ENCODE assay signal across 16 cellular contexts in genomic region chr3:140588558-140588957, GRCh38.
"Had no signal": no experiment of that assay in that cellular context is flagged by ENCODE, and none has a peak within 500 bp of the region (broad histone marks: within the 10 kb centered on the region; RNA-seq: fewer than 3 reads in every experiment).

No MANE protein-coding gene starts in this region.

- H3K27ac Mint-ChIP-seq: dendritic cell treated with granulocyte-macrophage colony-stimulating factor and Interleukin-4, amounts not matched to agents 40 ng/mL and 50 ng/mL, for 4 days had no signal

- DNase-seq: activated CD4-positive, alpha-beta T cell treated with anti-CD3 and anti-CD28 coated beads for 48 hours; activated naive CD4-positive, alpha-beta T cell treated with Interleukin-2 at 50 U/mL for 16 hours; central memory CD4-positive, alpha-beta T cell; erythroblast; hippocampal formation; kidney; left ventricle myocardium inferior; pancreas; stimulated activated CD4-positive, alpha-beta T cell treated with anti-CD3 and anti-CD28 coated beads, Interleukin-4, amount 100 ng/mL, for 1 hour; stimulated activated CD8-positive, alpha-beta memory T cell treated with anti-CD3 and anti-CD28 coated beads, Interleukin-4, amount 100 ng/mL, for 48 hours; stimulated activated naive CD8-positive, alpha-beta T cell treated with anti-CD3 and anti-CD28 coated beads, Interleukin-15, Interleukin-2, amounts not matched to agents 100 U/mL and 50 U/mL, for 24 hours; T-helper 1 cell; upper lobe of left lung; WERI-Rb-1 had no signal

- H3K36me3 ChIP-seq: left ventricle myocardium inferior, pancreas, suprapubic skin, upper lobe of left lung, WERI-Rb-1 had no signal

- H3K4me1 ChIP-seq: left ventricle myocardium inferior, pancreas, suprapubic skin, upper lobe of left lung had no signal

- ATAC-seq: pancreas; stimulated activated naive CD8-positive, alpha-beta T cell treated with anti-CD3 and anti-CD28 coated beads, Interleukin-15, Interleukin-2, amounts not matched to agents 100 U/mL and 50 U/mL, for 24 hours had no signal

- H3K4me3 ChIP-seq: left ventricle myocardium inferior, pancreas, suprapubic skin, upper lobe of left lung had no signal

- H3K9me3 ChIP-seq: pancreas, suprapubic skin, upper lobe of left lung had no signal

- H3K27me3 ChIP-seq: pancreas, suprapubic skin, upper lobe of left lung had no signal

- H3K9me3 Mint-ChIP-seq: dendritic cell treated with granulocyte-macrophage colony-stimulating factor and Interleukin-4, amounts not matched to agents 40 ng/mL and 50 ng/mL, for 4 days had no signal

- H3K27ac ChIP-seq: left ventricle myocardium inferior, pancreas, suprapubic skin, upper lobe of left lung, WERI-Rb-1 had no signal

- H3K4me3 Mint-ChIP-seq: dendritic cell treated with granulocyte-macrophage colony-stimulating factor and Interleukin-4, amounts not matched to agents 40 ng/mL and 50 ng/mL, for 4 days had no signal
